22 cellular contexts compared by ENCODE assay signal in the genomic region with DNA sequence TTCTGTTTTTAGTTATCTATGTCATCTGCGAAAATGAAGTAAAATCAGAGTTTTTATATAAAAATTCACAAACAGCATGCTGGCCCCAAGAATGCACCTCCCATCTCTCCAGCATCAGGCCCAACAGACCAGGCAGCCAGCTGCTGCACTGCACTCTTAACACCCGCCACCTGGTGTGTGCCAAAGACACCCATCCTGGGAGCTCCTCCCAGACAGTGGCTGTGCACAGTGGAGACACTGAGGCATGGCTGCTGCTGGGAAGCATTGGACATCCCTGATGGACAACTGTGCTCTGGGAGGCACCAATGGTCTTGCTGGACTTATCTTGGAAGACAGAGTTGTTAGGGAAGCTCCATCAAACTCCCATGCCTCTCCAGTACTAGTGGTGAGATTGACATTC.
A peak's percentile ranks its signal among the peaks of the same experiment; 100 is the strongest.
DNase-seq lines count a peak whose midpoint lies in the region; ATAC-seq, FAIRE-seq and TF ChIP-seq lines count a peak whose summit lies in the region.
"Had no signal": no experiment of that assay in that cellular context is flagged by ENCODE, and none has a peak within 500 bp of the region (broad histone marks: within the 10 kb centered on the region; RNA-seq: fewer than 3 reads in every experiment).

No MANE protein-coding gene starts in this region.

- H3K27ac ChIP-seq in A549 (no peak overlapping the region), OCI-LY7 (ENCODE audit: low read depth, low read length, poor library complexity, severe bottlenecking) (no peak overlapping the region), dorsolateral prefrontal cortex (no peak overlapping the region)
- H3K27ac ChIP-seq in CD4-positive, alpha-beta T cell (ENCODE audit: low read depth, low read length), result no peak overlapping the region
- H3K27ac ChIP-seq: C4-2B, RWPE1 had no signal

- DNase-seq in A549 (ENCODE audit: low read depth in 1 of 2, low spot score in 1 of 2) (no peak), OCI-LY7 (ENCODE audit: low spot score) (peak; percentile 31), islet precursor cell (peak; percentile 57), dorsolateral prefrontal cortex (no peak)
- DNase-seq in CD4-positive, alpha-beta T cell, result no peak
- DNase-seq in stimulated activated naive CD4-positive, alpha-beta T cell treated with Interleukin-2 at 50 U/mL for 16 hours (lab: John Stamatoyannopoulos, UW), result no peak
- DNase-seq: AML-193; CD8-positive, alpha-beta memory T cell; DMS 273 treated with DMSO at 0.1 percent for 48 hours; DMS79 treated with DMSO at 0.1 percent for 48 hours; Kasumi-1; NCI-H2029; NCI-H446 treated with DMSO at 0.1 percent for 48 hours; NCI-H526; NCI-H82; SHP77 had no signal

- no peak for TF ChIP-seq RAD21 in A549 (conservative IDR thresholded peaks at IDR 0.05 in 1 of 2, IDR thresholded peaks at IDR 0.05 in 1 of 2)

- no peaks in the 10 kb centered on the region for H3K9me3 Mint-ChIP-seq in CD4-positive, alpha-beta T cell
- H3K9me3 Mint-ChIP-seq: CD8-positive, alpha-beta memory T cell had no signal

- POLR2A ChIA-PET in A549 (lab: Yijun Ruan, JAX) (no interaction called here), OCI-LY7 (lab: Charles Lee) (no interaction called here)
- POLR2A ChIA-PET in CD4-positive, alpha-beta T cell (lab: Charles Lee), result no interaction called here

- H3K4me2 ChIP-seq in A549 (no peak overlapping the region), OCI-LY7 (ENCODE audit: low read length) (peak overlapping the region; percentile 17; the same call in 1 of the 2 replicates)

- BruUV-seq in OCI-LY7 (replicated peaks; lab: Mats Ljungman, UMichigan), result no TSS peak

- CTCF ChIA-PET in A549 (lab: Yijun Ruan, JAX) (no interaction called here), OCI-LY7 (lab: Charles Lee; ENCODE audit: unreplicated experiment) (no interaction called here)
- CTCF ChIA-PET in CD4-positive, alpha-beta T cell (lab: Charles Lee), result no interaction called here

- no peaks in the 10 kb centered on the region for H3K27me3 Mint-ChIP-seq in CD4-positive, alpha-beta T cell

- H4K20me1 ChIP-seq in OCI-LY7 (ENCODE audit: insufficient read depth, low read length), result no peaks in the 10 kb centered on the region

- no peaks in the 10 kb centered on the region for H3K9me2 ChIP-seq in OCI-LY7 (ENCODE audit: insufficient read depth, low read length)

- TF ChIP-seq CTCF in A549 (IDR thresholded peaks at IDR 0.05) (no peak), OCI-LY7 (conservative IDR thresholded peaks at IDR 0.05; ENCODE audit: low read length) (0 out of 2 replicates have a peak, but pooled peaks have one; percentile 14), dorsolateral prefrontal cortex (IDR thresholded peaks at IDR 0.05 in 54 of 56, conservative IDR thresholded peaks at IDR 0.05 in 2 of 56; ENCODE audit: low read depth in 1 of 56, partially characterized antibody in 56 of 56) (no peak)
- TF ChIP-seq CTCF in CD4-positive, alpha-beta T cell (IDR thresholded peaks at IDR 0.05), result no peak

- H2AFZ ChIP-seq in OCI-LY7 (ENCODE audit: low read length), result no peak overlapping the region

- H3K4me3 Mint-ChIP-seq in CD4-positive, alpha-beta T cell, result no peak overlapping the region
- H3K4me3 Mint-ChIP-seq: CD8-positive, alpha-beta memory T cell had no signal

- H3K36me3 Mint-ChIP-seq in CD4-positive, alpha-beta T cell (ENCODE audit: low read depth), result no peaks in the 10 kb centered on the region
- H3K36me3 Mint-ChIP-seq: CD8-positive, alpha-beta memory T cell had no signal

- FAIRE-seq in A549 (lab: Jason Lieb, UNC), result peak; percentile 82
- FAIRE-seq: GM12892, H54, HepG2 had no signal

- ATAC-seq in A549 (no peak), GM18505 (IDR thresholded peaks at IDR 0.05; ENCODE audit: unreplicated experiment) (no peak)
- ATAC-seq in CD4-positive, alpha-beta T cell (ENCODE audit: poor library complexity), result no peak
- ATAC-seq: HepG2 had no signal

- no peaks in the 10 kb centered on the region for H3K27me3 ChIP-seq in CD4-positive, alpha-beta T cell (ENCODE audit: control insufficient read depth, insufficient read depth, low read length)
- H3K27me3 ChIP-seq in dorsolateral prefrontal cortex, result peaks cover 0 to 85% (median 44%) of the 10 kb centered on the region in 45 donors

- H3K27ac Mint-ChIP-seq in CD4-positive, alpha-beta T cell, result no peak overlapping the region
- H3K27ac Mint-ChIP-seq: CD8-positive, alpha-beta memory T cell had no signal

- WGBS in A549 (ENCODE audit: missing lambda C conversion rate), result 0% methylated on average over 2 of the region's 2 CpGs

- H3K79me2 ChIP-seq in OCI-LY7 (ENCODE audit: insufficient read depth, low read depth, low read length), result peaks cover 6% of the 10 kb centered on the region; the same call in 1 of the 2 replicates

- TF ChIP-seq POLR2A in A549 (IDR thresholded peaks at IDR 0.05; ENCODE audit: low read length), result no peak
- TF ChIP-seq POLR2A in GM18505 (IDR thresholded peaks at IDR 0.05; ENCODE audit: borderline replicate concordance, extremely low read depth, insufficient read depth, insufficient read length), result peak; percentile 12

- intact Hi-C loops in OCI-LY7 (cut with micrococcal nuclease; ENCODE audit: unreplicated experiment), result no loop called here
- intact Hi-C loops in CD4-positive, alpha-beta T cell (cut with DNase I, micrococcal nuclease), result no loop called here
- intact Hi-C loops in dorsolateral prefrontal cortex (cut with DNase I), result no loop called here

- no peaks in the 10 kb centered on the region for H3K4me1 Mint-ChIP-seq in CD4-positive, alpha-beta T cell (ENCODE audit: low read depth)

- H3K9me3 ChIP-seq in A549 (no peaks in the 10 kb centered on the region), OCI-LY7 (ENCODE audit: low read length) (no peaks in the 10 kb centered on the region)
- H3K9me3 ChIP-seq in CD4-positive, alpha-beta T cell (ENCODE audit: control insufficient read depth, low read length), result no peaks in the 10 kb centered on the region

- no peak for TF ChIP-seq EP300 in A549 (IDR thresholded peaks at IDR 0.05)

- peaks cover 27% of the 10 kb centered on the region for H3K36me3 ChIP-seq in OCI-LY7 (ENCODE audit: insufficient read depth, low read length)

- H3K4me1 ChIP-seq in A549 (no peaks in the 10 kb centered on the region), OCI-LY7 (ENCODE audit: insufficient read depth, low read length, poor library complexity, severe bottlenecking) (peaks cover 33% of the 10 kb centered on the region)

- H3K4me3 ChIP-seq in A549 (no peak overlapping the region), OCI-LY7 (ENCODE audit: low read depth, low read length, poor library complexity, severe bottlenecking) (no peak overlapping the region), dorsolateral prefrontal cortex (no peak overlapping the region)

TF ChIP-seq in A549, 52 proteins besides CTCF, POLR2A, EP300 and RAD21:
- no peak for TF ChIP-seq FOXS1 (CRISPR knock-in tag; IDR thresholded peaks at IDR 0.05)
- TF ChIP-seq TFCP2L1 (CRISPR knock-in tag; IDR thresholded peaks at IDR 0.05), result no peak
- no peak for TF ChIP-seq PBX3 (IDR thresholded peaks at IDR 0.05)
- TF ChIP-seq HOXB5 (CRISPR knock-in tag; IDR thresholded peaks at IDR 0.05), result no peak
- TF ChIP-seq, protein P1, sequence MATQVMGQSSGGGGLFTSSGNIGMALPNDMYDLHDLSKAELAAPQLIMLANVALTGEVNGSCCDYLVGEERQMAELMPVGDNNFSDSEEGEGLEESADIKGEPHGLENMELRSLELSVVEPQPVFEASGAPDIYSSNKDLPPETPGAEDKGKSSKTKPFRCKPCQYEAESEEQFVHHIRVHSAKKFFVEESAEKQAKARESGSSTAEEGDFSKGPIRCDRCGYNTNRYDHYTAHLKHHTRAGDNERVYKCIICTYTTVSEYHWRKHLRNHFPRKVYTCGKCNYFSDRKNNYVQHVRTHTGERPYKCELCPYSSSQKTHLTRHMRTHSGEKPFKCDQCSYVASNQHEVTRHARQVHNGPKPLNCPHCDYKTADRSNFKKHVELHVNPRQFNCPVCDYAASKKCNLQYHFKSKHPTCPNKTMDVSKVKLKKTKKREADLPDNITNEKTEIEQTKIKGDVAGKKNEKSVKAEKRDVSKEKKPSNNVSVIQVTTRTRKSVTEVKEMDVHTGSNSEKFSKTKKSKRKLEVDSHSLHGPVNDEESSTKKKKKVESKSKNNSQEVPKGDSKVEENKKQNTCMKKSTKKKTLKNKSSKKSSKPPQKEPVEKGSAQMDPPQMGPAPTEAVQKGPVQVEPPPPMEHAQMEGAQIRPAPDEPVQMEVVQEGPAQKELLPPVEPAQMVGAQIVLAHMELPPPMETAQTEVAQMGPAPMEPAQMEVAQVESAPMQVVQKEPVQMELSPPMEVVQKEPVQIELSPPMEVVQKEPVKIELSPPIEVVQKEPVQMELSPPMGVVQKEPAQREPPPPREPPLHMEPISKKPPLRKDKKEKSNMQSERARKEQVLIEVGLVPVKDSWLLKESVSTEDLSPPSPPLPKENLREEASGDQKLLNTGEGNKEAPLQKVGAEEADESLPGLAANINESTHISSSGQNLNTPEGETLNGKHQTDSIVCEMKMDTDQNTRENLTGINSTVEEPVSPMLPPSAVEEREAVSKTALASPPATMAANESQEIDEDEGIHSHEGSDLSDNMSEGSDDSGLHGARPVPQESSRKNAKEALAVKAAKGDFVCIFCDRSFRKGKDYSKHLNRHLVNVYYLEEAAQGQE (IDR thresholded peaks at IDR 0.05), result no peak
- no peak for TF ChIP-seq SMC3 (IDR thresholded peaks at IDR 0.05)
- TF ChIP-seq JUN (IDR thresholded peaks at IDR 0.05), result no peak
- TF ChIP-seq CBX2 (IDR thresholded peaks at IDR 0.05; ENCODE audit: borderline replicate concordance, low read depth), result no peak
- no peak for TF ChIP-seq MYC (IDR thresholded peaks at IDR 0.05; ENCODE audit: borderline replicate concordance, low read length)
- TF ChIP-seq EHMT2 (IDR thresholded peaks at IDR 0.05; ENCODE audit: low read depth), result no peak
- TF ChIP-seq CHD2 (IDR thresholded peaks at IDR 0.05; ENCODE audit: low read length, partially characterized antibody), result no peak
- TF ChIP-seq, protein P2, sequence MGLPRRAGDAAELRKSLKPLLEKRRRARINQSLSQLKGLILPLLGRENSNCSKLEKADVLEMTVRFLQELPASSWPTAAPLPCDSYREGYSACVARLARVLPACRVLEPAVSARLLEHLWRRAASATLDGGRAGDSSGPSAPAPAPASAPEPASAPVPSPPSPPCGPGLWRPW (IDR thresholded peaks at IDR 0.05), result no peak
TF ChIP-seq in A549: peak in this region for 0.

Comparison
In these comparisons a context has a peak if more than half of its experiments do, and no peak if none do; other contexts are left out.
1. DNase-seq: peak in OCI-LY7 (single experiment) and islet precursor cell (single experiment); none in A549 (0 of 2), CD4-positive, alpha-beta T cell (0 of 10), dorsolateral prefrontal cortex (0 of 10) and stimulated activated naive CD4-positive, alpha-beta T cell treated with Interleukin-2 at 50 U/mL for 16 hours (single experiment).